9 cellular contexts compared by ENCODE assay signal in the genomic region with DNA sequence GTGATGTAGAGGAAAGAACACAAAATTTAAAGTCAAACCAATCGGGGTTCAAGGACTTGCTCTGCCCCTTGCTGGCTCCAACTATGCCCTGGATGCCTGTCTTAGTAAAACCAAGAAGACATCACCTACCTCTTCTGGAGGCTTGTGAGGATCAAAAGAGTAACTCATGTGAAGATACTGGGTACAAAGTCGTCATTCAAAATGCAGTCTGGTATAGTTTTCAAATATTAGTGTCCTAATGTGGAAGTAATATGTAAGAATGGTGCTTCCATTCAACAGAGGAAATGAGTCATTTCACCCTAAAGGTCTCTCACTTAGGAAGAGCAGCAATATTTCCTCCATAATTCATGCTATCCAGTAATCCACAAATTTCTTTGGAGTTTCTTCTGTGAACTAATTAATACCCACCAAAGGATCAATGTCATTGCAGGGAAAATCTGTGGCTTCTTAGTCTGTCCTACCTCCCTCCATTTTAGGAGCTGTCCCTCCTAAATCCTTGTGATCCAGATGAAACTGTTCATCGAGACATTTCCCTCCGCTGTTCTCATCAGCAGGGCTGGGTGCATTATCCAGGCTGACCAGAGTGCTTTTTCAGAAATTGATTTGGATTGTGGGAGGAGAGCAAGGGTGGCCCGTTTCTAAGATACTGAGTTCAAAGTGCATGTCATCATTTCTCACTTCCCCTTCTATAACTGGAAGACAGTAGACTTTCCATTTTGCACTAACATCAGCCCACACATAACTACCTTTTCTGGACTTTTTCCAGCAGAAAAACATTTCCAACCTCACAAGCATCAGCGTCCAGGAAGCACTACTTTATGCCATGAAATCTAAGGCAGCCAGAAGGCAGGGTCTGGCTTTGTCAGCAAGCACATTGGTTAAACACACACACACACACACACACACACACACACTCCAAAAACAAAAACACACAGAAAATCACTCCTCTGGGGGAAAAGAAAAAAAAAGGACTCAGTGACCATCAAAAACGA.
DNase-seq lines count a peak whose midpoint lies in the region; ATAC-seq and TF ChIP-seq lines count a peak whose summit lies in the region.
"Had no signal": no experiment of that assay in that cellular context is flagged by ENCODE, and none has a peak within 500 bp of the region (broad histone marks: within the 10 kb centered on the region; RNA-seq: fewer than 3 reads in every experiment).

No MANE protein-coding gene starts in this region.

- no peaks in the 10 kb centered on the region for H3K36me3 Mint-ChIP-seq in neural crest cell (ENCODE audit: low read depth)

- intact Hi-C loops in adrenal gland (cut with DNase I) = no loop called here
- intact Hi-C loops in PC-9 (cut with micrococcal nuclease; ENCODE audit: unreplicated experiment) = no loop called here

- H3K36me3 ChIP-seq in adrenal gland (replicated peaks in 1 of 2) (no peaks in the 10 kb centered on the region), PC-9 (ENCODE audit: low read depth) (no peaks in the 10 kb centered on the region)

- no peak overlapping the region for H3K4me3 Mint-ChIP-seq in neural crest cell

- CTCF ChIA-PET in PC-9 (lab: Charles Lee) = no interaction called here

- H3K4me3 ChIP-seq in GM12864 (ENCODE audit: low read depth, low read length) (peak overlapping the region; percentile 47), adrenal gland (no peak overlapping the region), PC-9 (no peak overlapping the region)
- H3K4me3 ChIP-seq: SK-N-MC had no signal

- POLR2A ChIA-PET in PC-9 (lab: Charles Lee; ENCODE audit: unreplicated experiment) = no interaction called here

- H2AFZ ChIP-seq in PC-9 = no peak overlapping the region

- no peak for TF ChIP-seq POLR2A in adrenal gland (IDR thresholded peaks at IDR 0.05)

- H4K20me1 ChIP-seq in PC-9 (ENCODE audit: insufficient read depth) = no peaks in the 10 kb centered on the region

- H3K27ac Mint-ChIP-seq in neural crest cell (ENCODE audit: unreplicated experiment) = peak overlapping the region; percentile 89

- H3F3A ChIP-seq in PC-9 (ENCODE audit: insufficient read depth, low read depth) = no peaks in the 10 kb centered on the region

- TF ChIP-seq CTCF in GM12864 (IDR thresholded peaks at IDR 0.05; ENCODE audit: low read depth, low read length, missing control alignments) (no peak), adrenal gland (IDR thresholded peaks at IDR 0.05) (no peak), neural crest cell (conservative IDR thresholded peaks at IDR 0.05) (no peak), PC-9 (conservative IDR thresholded peaks at IDR 0.05) (no peak)

- H3K27me3 ChIP-seq in adrenal gland = no peaks in the 10 kb centered on the region
- no peaks in the 10 kb centered on the region for H3K27me3 ChIP-seq in PC-9 (ENCODE audit: insufficient read depth, low read depth)

- H3K27ac ChIP-seq in adrenal gland (peak overlapping the region in 3 of 5 donors; percentile 10 to 65 (median 61)), PC-9 (no peak overlapping the region), caudate nucleus (ENCODE audit: low read depth, low read length) (no peak overlapping the region)
- H3K27ac ChIP-seq: SK-N-MC had no signal

- H3K9me3 ChIP-seq in adrenal gland (replicated peaks in 1 of 3) (no peaks in the 10 kb centered on the region), PC-9 (ENCODE audit: insufficient read depth, low read depth) (no peaks in the 10 kb centered on the region)

- no peaks in the 10 kb centered on the region for H3K27me3 Mint-ChIP-seq in neural crest cell (ENCODE audit: low read depth)

- 37 to 53% (median 50%) methylated on average over 7 of the region's 7 CpGs for WGBS in adrenal gland, 4 donors

- peaks cover 26% of the 10 kb centered on the region for H3K4me1 Mint-ChIP-seq in neural crest cell

- no TSS peak for BruUV-seq in PC-9 (replicated peaks; lab: Mats Ljungman, UMichigan)

- H3K9me3 Mint-ChIP-seq in neural crest cell = no peaks in the 10 kb centered on the region

- ATAC-seq in GM21423 (IDR thresholded peaks at IDR 0.05; ENCODE audit: unreplicated experiment) = peak; percentile 61

- DNase-seq in GM12864 (ENCODE audit: low read depth) (no peak), HPDE6-E6E7 (ENCODE audit: extremely low spot score) (peak; percentile 17), adrenal gland (no peak), neural crest cell (ENCODE audit: low read depth, low spot score) (no peak), PC-9 (no peak), amniotic stem cell (lab: John Stamatoyannopoulos, UW) (no peak), caudate nucleus (lab: John Stamatoyannopoulos, UW) (no peak)

- H3K79me2 ChIP-seq in PC-9 (ENCODE audit: low read depth) = no peaks in the 10 kb centered on the region

- no peaks in the 10 kb centered on the region for H3K9me2 ChIP-seq in PC-9 (ENCODE audit: insufficient read depth)

- H3K4me1 ChIP-seq in adrenal gland (replicated peaks in 1 of 2) (peaks cover 11 to 35% of the 10 kb centered on the region in 2 donors), PC-9 (replicated peaks; ENCODE audit: insufficient read depth) (no peaks in the 10 kb centered on the region)

- no peak overlapping the region for H3K4me2 ChIP-seq in PC-9

Comparison
In these comparisons a context has a peak if more than half of its experiments do, and no peak if none do; other contexts are left out.
1. H3K27ac ChIP-seq: peak in adrenal gland (3 of 5); none in PC-9 (single experiment) and caudate nucleus (single experiment).